Comparison of ENCODE assay signal across 1 cellular context in the genomic region with DNA sequence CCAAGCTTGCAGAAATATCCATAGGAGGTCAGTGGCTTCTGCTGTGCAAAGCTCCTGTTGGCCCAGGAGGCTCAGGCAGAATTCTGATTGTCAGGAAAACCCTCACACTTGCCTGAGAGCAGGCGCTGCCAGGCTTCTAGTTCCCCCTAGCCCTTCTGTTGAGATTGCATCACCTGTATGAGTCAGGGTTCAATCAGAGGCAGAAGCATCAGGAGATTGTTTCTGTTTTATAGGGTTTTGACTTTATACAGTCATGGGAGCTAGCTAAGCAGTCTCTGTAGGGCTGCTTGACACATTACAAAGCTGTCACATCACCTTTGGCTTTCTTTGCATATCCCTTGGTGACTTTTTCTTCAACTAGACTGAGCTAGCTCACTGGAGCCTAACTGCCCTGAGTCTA.
TF ChIP-seq lines count a peak whose summit lies in the region.

No MANE protein-coding gene starts in this region.

TF ChIP-seq in K562, 482 proteins besides CTCF, POLR2A, EP300 and RAD21 (continued from another document):
- TF ChIP-seq, protein P1, sequence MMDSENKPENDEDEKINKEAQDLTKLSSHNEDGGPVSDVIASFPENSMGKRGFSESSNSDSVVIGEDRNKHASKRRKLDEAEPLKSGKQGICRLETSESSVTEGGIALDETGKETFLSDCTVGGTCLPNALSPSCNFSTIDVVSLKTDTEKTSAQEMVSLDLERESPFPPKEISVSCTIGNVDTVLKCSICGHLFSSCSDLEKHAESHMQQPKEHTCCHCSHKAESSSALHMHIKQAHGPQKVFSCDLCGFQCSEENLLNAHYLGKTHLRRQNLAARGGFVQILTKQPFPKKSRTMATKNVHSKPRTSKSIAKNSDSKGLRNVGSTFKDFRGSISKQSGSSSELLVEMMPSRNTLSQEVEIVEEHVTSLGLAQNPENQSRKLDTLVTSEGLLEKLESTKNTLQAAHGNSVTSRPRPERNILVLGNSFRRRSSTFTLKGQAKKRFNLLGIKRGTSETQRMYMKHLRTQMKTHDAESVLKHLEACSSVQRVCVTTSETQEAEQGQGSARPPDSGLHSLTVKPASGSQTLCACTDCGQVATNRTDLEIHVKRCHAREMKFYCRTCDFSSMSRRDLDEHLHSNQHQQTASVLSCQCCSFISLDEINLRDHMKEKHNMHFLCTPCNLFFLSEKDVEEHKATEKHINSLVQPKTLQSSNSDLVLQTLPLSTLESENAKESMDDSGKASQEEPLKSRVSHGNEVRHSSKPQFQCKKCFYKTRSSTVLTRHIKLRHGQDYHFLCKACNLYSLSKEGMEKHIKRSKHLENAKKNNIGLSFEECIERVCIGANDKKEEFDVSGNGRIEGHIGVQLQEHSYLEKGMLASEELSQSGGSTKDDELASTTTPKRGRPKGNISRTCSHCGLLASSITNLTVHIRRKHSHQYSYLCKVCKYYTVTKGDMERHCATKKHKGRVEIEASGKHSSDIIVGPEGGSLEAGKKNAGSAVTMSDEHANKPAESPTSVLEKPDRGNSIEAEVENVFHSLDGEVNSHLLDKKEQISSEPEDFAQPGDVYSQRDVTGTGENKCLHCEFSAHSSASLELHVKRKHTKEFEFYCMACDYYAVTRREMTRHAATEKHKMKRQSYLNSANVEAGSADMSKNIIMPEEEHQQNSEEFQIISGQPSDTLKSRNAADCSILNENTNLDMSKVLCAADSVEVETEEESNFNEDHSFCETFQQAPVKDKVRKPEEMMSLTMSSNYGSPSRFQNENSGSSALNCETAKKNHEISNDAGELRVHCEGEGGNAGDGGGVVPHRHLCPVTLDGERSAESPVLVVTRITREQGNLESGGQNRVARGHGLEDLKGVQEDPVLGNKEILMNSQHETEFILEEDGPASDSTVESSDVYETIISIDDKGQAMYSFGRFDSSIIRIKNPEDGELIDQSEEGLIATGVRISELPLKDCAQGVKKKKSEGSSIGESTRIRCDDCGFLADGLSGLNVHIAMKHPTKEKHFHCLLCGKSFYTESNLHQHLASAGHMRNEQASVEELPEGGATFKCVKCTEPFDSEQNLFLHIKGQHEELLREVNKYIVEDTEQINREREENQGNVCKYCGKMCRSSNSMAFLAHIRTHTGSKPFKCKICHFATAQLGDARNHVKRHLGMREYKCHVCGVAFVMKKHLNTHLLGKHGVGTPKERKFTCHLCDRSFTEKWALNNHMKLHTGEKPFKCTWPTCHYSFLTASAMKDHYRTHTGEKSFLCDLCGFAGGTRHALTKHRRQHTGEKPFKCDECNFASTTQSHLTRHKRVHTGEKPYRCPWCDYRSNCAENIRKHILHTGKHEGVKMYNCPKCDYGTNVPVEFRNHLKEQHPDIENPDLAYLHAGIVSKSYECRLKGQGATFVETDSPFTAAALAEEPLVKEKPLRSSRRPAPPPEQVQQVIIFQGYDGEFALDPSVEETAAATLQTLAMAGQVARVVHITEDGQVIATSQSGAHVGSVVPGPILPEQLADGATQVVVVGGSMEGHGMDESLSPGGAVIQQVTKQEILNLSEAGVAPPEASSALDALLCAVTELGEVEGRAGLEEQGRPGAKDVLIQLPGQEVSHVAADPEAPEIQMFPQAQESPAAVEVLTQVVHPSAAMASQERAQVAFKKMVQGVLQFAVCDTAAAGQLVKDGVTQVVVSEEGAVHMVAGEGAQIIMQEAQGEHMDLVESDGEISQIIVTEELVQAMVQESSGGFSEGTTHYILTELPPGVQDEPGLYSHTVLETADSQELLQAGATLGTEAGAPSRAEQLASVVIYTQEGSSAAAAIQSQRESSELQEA (IDR thresholded peaks at IDR 0.05; ENCODE audit: low read depth) = no peak
- TF ChIP-seq ATF3 (IDR thresholded peaks at IDR 0.05) (peak; percentile 89), ATF3 (CRISPR knock-in tag; conservative IDR thresholded peaks at IDR 0.05) (no peak), CEBPG (CRISPR knock-in tag; IDR thresholded peaks at IDR 0.05) (peak; percentile 75), CEBPG (tag; conservative IDR thresholded peaks at IDR 0.05 in 1 of 2, IDR thresholded peaks at IDR 0.05 in 1 of 2) (peak in 1 of 2 experiments; percentile 80; a peak in 2 of 4 replicates), FOSL1 (tag; conservative IDR thresholded peaks at IDR 0.05) (peak; percentile 44; the same call in 1 of the 2 replicates), ZSCAN29 (IDR thresholded peaks at IDR 0.05) (no peak), CEBPB (tag; IDR thresholded peaks at IDR 0.05) (peak; percentile 67), SAP30 (IDR thresholded peaks at IDR 0.05; ENCODE audit: borderline replicate concordance, insufficient read depth, low read depth, low read length, poor library complexity, severe bottlenecking) (no peak)
- TF ChIP-seq, protein P2, sequence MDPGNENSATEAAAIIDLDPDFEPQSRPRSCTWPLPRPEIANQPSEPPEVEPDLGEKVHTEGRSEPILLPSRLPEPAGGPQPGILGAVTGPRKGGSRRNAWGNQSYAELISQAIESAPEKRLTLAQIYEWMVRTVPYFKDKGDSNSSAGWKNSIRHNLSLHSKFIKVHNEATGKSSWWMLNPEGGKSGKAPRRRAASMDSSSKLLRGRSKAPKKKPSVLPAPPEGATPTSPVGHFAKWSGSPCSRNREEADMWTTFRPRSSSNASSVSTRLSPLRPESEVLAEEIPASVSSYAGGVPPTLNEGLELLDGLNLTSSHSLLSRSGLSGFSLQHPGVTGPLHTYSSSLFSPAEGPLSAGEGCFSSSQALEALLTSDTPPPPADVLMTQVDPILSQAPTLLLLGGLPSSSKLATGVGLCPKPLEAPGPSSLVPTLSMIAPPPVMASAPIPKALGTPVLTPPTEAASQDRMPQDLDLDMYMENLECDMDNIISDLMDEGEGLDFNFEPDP (CRISPR knock-in tag; IDR thresholded peaks at IDR 0.05) = no peak
TF ChIP-seq in K562: peak in this region for 6.
